Comparison of ENCODE assay signal across 8 cellular contexts in genomic region chr5:14440598-14441401, GRCh38.
DNase-seq lines count a peak whose midpoint lies in the region; ATAC-seq lines count a peak whose summit lies in the region.

No MANE protein-coding gene starts in this region.

- peak overlapping the region; percentile 13 for H3K27ac ChIP-seq in duodenal mucosa (ENCODE audit: low read depth, low read length)
- peak overlapping the region; percentile 98 for H3K27ac ChIP-seq in mesenchymal stem cell (ENCODE audit: low read length, poor library complexity, severe bottlenecking)
- peak overlapping the region; percentile 9 for H3K27ac ChIP-seq in temporal lobe (ENCODE audit: low read depth, low read length)
- H3K27ac ChIP-seq in mesendoderm (ENCODE audit: low read depth, low read length): no peak overlapping the region
- no peak overlapping the region for H3K27ac ChIP-seq in effector memory CD4-positive, alpha-beta T cell (ENCODE audit: insufficient read depth, low read length, poor library complexity, severe bottlenecking)

- H3K4me3 ChIP-seq in duodenal mucosa (ENCODE audit: low read depth in 1 of 2, low read length in 2 of 2) (peak overlapping the region; percentile 22 to 50), mesenchymal stem cell (ENCODE audit: insufficient read depth in 1 of 2, low read depth in 1 of 2, low read length in 2 of 2) (peak overlapping the region; percentile 57 to 97), mesendoderm (ENCODE audit: low read length) (no peak overlapping the region)
- H3K4me3 ChIP-seq in effector memory CD4-positive, alpha-beta T cell (ENCODE audit: insufficient read depth, low read depth, low read length, poor library complexity, severe bottlenecking): no peak overlapping the region

- peak overlapping the region in 1 of 2 experiments; percentile 97 for H3K14ac ChIP-seq in mesenchymal stem cell (ENCODE audit: low read length in 2 of 2)

- no peak overlapping the region for H3K56ac ChIP-seq in mesendoderm (ENCODE audit: low read length)

- H2BK5ac ChIP-seq in mesenchymal stem cell (ENCODE audit: low read depth, low read length, poor library complexity, severe bottlenecking) (peak overlapping the region; percentile 49), mesendoderm (ENCODE audit: low read length) (no peak overlapping the region)

- H3K9ac ChIP-seq in duodenal mucosa (ENCODE audit: low read depth in 1 of 2, low read length in 2 of 2): peak overlapping the region; percentile 19 to 23
- H3K9ac ChIP-seq in mesenchymal stem cell (ENCODE audit: low read length): peak overlapping the region; percentile 97
- H3K9ac ChIP-seq in mesendoderm (ENCODE audit: low read length): no peak overlapping the region

- H3K36me3 ChIP-seq in duodenal mucosa (ENCODE audit: control insufficient read depth in 1 of 2, insufficient read depth in 2 of 2, low read length in 2 of 2) (peaks cover 0 to 6% of the 10 kb centered on the region in 2 donors), mesenchymal stem cell (ENCODE audit: control insufficient read depth in 1 of 2, insufficient read depth in 2 of 2, low read depth in 1 of 2, low read length in 2 of 2) (peaks cover 18 to 56% of the 10 kb centered on the region in 2 experiments), mesendoderm (ENCODE audit: control insufficient read depth, insufficient read depth, low read length) (no peaks in the 10 kb centered on the region)
- no peaks in the 10 kb centered on the region for H3K36me3 ChIP-seq in effector memory CD4-positive, alpha-beta T cell (ENCODE audit: control insufficient read depth, insufficient read depth, low read length)

- H3K4ac ChIP-seq in mesenchymal stem cell (ENCODE audit: low read depth in 1 of 2, low read length in 2 of 2) (peak overlapping the region in 1 of 2 experiments; percentile 86), mesendoderm (ENCODE audit: low read depth, low read length) (no peak overlapping the region)

- H4K5ac ChIP-seq in mesendoderm (ENCODE audit: low read length): no peak overlapping the region

- H4K8ac ChIP-seq in mesenchymal stem cell (ENCODE audit: low read length) (no peak overlapping the region), mesendoderm (ENCODE audit: low read depth, low read length) (no peak overlapping the region)

- H3K27me3 ChIP-seq in duodenal mucosa (ENCODE audit: control insufficient read depth in 1 of 2, insufficient read depth in 2 of 2, low read length in 2 of 2) (no peaks in the 10 kb centered on the region), mesenchymal stem cell (ENCODE audit: control insufficient read depth in 1 of 2, insufficient read depth in 1 of 2, low read length in 2 of 2) (no peaks in the 10 kb centered on the region), mesendoderm (ENCODE audit: insufficient read depth, low read length, poor library complexity) (no peaks in the 10 kb centered on the region)
- no peaks in the 10 kb centered on the region for H3K27me3 ChIP-seq in effector memory CD4-positive, alpha-beta T cell (replicated peaks; ENCODE audit: control insufficient read depth, insufficient read depth, low read length, poor library complexity, severe bottlenecking)

- peak overlapping the region; percentile 0 to 90 for H3K18ac ChIP-seq in mesenchymal stem cell (ENCODE audit: low read depth in 1 of 2, low read length in 2 of 2)
- no peak overlapping the region for H3K18ac ChIP-seq in mesendoderm (ENCODE audit: low read length)

- 72% methylated on average over 40 of the region's 40 CpGs for WGBS in mesenchymal stem cell
- WGBS in mesendoderm (ENCODE audit: extremely low coverage, insufficient coverage, low lambda C conversion rate): no CpG with 5 or more reads among the region's 40 CpGs

- no peak overlapping the region for H4K91ac ChIP-seq in mesenchymal stem cell (ENCODE audit: low read length)

- H2AK5ac ChIP-seq in mesenchymal stem cell (ENCODE audit: low read length, severe bottlenecking) (peak overlapping the region; percentile 47), mesendoderm (ENCODE audit: low read length) (no peak overlapping the region)

- no peaks in the 10 kb centered on the region for H3K4me1 ChIP-seq in duodenal mucosa (ENCODE audit: control insufficient read depth in 1 of 2, insufficient read depth in 2 of 2, low read length in 2 of 2)
- peaks cover 17% of the 10 kb centered on the region for H3K4me1 ChIP-seq in mesenchymal stem cell (ENCODE audit: control insufficient read depth, insufficient read depth, low read depth, low read length)
- H3K4me1 ChIP-seq in mesendoderm (ENCODE audit: control insufficient read depth, low read depth, low read length): peaks cover 2% of the 10 kb centered on the region
- H3K4me1 ChIP-seq in effector memory CD4-positive, alpha-beta T cell (ENCODE audit: control insufficient read depth, insufficient read depth, low read length, poor library complexity, severe bottlenecking): no peaks in the 10 kb centered on the region

- peak overlapping the region in 1 of 2 experiments; percentile 45 for H2BK12ac ChIP-seq in mesenchymal stem cell (ENCODE audit: low read length in 2 of 2)

- DNase-seq in NCI-H1694 treated with DMSO at 0.1 percent for 48 hours (lab: John Stamatoyannopoulos, UW): peak; percentile 48
- peak; percentile 84 for DNase-seq in mesenchymal stem cell
- no peak for DNase-seq in mesendoderm
- DNase-seq in activated CD8-positive, alpha-beta memory T cell treated with anti-CD3 and anti-CD28 coated beads for 24 hours: no peak
- DNase-seq in effector memory CD4-positive, alpha-beta T cell: no peak

- no peak overlapping the region for H2BK120ac ChIP-seq in mesenchymal stem cell (ENCODE audit: low read depth, low read length)
- H2BK120ac ChIP-seq in mesendoderm (ENCODE audit: low read depth, low read length): no peak overlapping the region

- peak overlapping the region; percentile 12 to 89 for H3K23ac ChIP-seq in mesenchymal stem cell (ENCODE audit: low read length in 2 of 2)
- no peak overlapping the region for H3K23ac ChIP-seq in mesendoderm (ENCODE audit: low read length)

- H2AFZ ChIP-seq in mesenchymal stem cell (ENCODE audit: low read depth, low read length): no peak overlapping the region

- H3K4me2 ChIP-seq in mesenchymal stem cell (ENCODE audit: low read length, poor library complexity, severe bottlenecking) (peak overlapping the region; percentile 69), mesendoderm (ENCODE audit: low read length) (no peak overlapping the region)

- no peaks in the 10 kb centered on the region for H3K79me2 ChIP-seq in mesendoderm (ENCODE audit: control insufficient read depth, insufficient read depth, low read length)

- H2BK15ac ChIP-seq in mesenchymal stem cell (ENCODE audit: low read depth, poor library complexity, severe bottlenecking) (no peak overlapping the region), mesendoderm (replicated peaks; ENCODE audit: low read depth) (no peak overlapping the region)

- no peak for ATAC-seq in GM18870 (IDR thresholded peaks at IDR 0.05; ENCODE audit: unreplicated experiment)

- peaks cover 10% of the 10 kb centered on the region for H3K79me1 ChIP-seq in mesenchymal stem cell (replicated peaks; ENCODE audit: low read length, poor library complexity, severe bottlenecking)
- peaks cover 3% of the 10 kb centered on the region for H3K79me1 ChIP-seq in mesendoderm (ENCODE audit: low read length)

- H3K9me3 ChIP-seq in duodenal mucosa (ENCODE audit: control insufficient read depth in 1 of 2, low read length in 2 of 2) (no peaks in the 10 kb centered on the region), mesenchymal stem cell (ENCODE audit: control insufficient read depth, low read length) (no peaks in the 10 kb centered on the region)
- no peaks in the 10 kb centered on the region for H3K9me3 ChIP-seq in effector memory CD4-positive, alpha-beta T cell (ENCODE audit: control insufficient read depth, low read length)

Comparison
In these comparisons a context has a peak if more than half of its experiments do, and no peak if none do; other contexts are left out.
1. DNase-seq: peak in NCI-H1694 treated with DMSO at 0.1 percent for 48 hours (single experiment) and mesenchymal stem cell (single experiment); none in mesendoderm (single experiment), activated CD8-positive, alpha-beta memory T cell treated with anti-CD3 and anti-CD28 coated beads for 24 hours (single experiment) and effector memory CD4-positive, alpha-beta T cell (0 of 3).
2. H3K27ac ChIP-seq: peak in duodenal mucosa (single experiment), mesenchymal stem cell (single experiment) and temporal lobe (single experiment); none in mesendoderm (single experiment) and effector memory CD4-positive, alpha-beta T cell (single experiment).
3. H3K4me3 ChIP-seq: peak in duodenal mucosa (2 of 2) and mesenchymal stem cell (2 of 2); none in mesendoderm (single experiment) and effector memory CD4-positive, alpha-beta T cell (single experiment).